ENCODE assay signal across 1 cellular context in the genomic region with DNA sequence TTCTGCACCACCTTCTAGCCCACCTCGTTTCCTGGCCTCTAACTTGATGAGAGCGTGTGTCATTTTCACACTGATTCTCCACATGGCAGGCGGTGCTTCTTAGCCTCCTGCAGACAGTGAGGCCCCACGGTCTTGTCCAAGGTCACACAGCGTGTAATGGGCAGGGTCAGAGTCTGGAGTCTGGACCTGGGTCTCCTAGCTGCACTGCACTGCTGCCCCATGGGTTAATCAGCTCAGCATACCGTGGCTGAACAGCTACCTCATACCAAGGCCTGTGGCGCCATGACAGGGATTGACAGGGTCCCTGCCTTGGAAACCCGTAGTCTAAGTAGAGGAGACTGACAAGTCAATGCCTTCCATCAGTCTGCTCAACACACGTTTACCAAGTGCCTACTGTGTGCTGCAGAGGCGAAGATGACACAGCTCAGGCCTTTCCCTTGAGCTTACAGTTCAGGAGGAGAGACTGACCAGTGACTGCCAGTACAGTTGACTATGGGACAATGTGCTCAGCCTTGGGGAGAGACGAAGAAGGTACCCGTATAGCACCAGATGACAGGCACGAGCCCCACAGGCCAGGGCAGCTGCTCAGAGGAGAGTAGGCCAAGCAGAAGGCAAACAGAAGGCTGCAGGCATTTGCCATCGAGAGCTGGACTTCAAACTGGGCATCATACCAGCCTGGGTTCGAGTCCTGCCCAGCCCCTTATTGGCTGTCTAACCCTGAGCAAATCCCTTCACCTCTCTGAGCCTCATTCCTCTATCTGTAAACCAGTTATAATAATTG.
TF ChIP-seq lines count a peak whose summit lies in the region.

No MANE protein-coding gene starts in this region.

TF ChIP-seq in HepG2, 621 proteins besides CTCF, POLR2A, EP300 and RAD21 (continued from another document and continues in another):
- no peak for TF ChIP-seq ZNF790 (CRISPR knock-in tag; IDR thresholded peaks at IDR 0.05; ENCODE audit: borderline replicate concordance)
- TF ChIP-seq, protein P1, sequence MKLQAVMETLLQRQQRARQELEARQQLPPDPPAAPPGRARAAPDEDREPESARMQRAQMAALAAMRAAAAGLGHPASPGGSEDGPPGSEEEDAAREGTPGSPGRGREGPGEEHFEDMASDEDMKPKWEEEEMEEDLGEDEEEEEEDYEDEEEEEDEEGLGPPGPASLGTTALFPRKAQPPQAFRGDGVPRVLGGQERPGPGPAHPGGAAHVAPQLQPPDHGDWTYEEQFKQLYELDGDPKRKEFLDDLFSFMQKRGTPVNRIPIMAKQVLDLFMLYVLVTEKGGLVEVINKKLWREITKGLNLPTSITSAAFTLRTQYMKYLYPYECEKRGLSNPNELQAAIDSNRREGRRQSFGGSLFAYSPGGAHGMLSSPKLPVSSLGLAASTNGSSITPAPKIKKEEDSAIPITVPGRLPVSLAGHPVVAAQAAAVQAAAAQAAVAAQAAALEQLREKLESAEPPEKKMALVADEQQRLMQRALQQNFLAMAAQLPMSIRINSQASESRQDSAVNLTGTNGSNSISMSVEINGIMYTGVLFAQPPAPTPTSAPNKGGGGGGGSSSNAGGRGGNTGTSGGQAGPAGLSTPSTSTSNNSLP (IDR thresholded peaks at IDR 0.05; ENCODE audit: low read depth, low read length), result no peak
- TF ChIP-seq ZNF143 (CRISPR knock-in tag; IDR thresholded peaks at IDR 0.05), result no peak
- TF ChIP-seq KLF16 (CRISPR knock-in tag; IDR thresholded peaks at IDR 0.05), result no peak
- TF ChIP-seq, protein P2, sequence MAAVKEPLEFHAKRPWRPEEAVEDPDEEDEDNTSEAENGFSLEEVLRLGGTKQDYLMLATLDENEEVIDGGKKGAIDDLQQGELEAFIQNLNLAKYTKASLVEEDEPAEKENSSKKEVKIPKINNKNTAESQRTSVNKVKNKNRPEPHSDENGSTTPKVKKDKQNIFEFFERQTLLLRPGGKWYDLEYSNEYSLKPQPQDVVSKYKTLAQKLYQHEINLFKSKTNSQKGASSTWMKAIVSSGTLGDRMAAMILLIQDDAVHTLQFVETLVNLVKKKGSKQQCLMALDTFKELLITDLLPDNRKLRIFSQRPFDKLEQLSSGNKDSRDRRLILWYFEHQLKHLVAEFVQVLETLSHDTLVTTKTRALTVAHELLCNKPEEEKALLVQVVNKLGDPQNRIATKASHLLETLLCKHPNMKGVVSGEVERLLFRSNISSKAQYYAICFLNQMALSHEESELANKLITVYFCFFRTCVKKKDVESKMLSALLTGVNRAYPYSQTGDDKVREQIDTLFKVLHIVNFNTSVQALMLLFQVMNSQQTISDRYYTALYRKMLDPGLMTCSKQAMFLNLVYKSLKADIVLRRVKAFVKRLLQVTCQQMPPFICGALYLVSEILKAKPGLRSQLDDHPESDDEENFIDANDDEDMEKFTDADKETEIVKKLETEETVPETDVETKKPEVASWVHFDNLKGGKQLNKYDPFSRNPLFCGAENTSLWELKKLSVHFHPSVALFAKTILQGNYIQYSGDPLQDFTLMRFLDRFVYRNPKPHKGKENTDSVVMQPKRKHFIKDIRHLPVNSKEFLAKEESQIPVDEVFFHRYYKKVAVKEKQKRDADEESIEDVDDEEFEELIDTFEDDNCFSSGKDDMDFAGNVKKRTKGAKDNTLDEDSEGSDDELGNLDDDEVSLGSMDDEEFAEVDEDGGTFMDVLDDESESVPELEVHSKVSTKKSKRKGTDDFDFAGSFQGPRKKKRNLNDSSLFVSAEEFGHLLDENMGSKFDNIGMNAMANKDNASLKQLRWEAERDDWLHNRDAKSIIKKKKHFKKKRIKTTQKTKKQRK (IDR thresholded peaks at IDR 0.05; ENCODE audit: low read length), result no peak
- no peak for TF ChIP-seq XRCC5 (optimal IDR thresholded peaks at IDR 0.05; ENCODE audit: low read length)
- no peak for TF ChIP-seq POLR2G (IDR thresholded peaks at IDR 0.05; ENCODE audit: low read depth, low read length)
- TF ChIP-seq, protein P3, sequence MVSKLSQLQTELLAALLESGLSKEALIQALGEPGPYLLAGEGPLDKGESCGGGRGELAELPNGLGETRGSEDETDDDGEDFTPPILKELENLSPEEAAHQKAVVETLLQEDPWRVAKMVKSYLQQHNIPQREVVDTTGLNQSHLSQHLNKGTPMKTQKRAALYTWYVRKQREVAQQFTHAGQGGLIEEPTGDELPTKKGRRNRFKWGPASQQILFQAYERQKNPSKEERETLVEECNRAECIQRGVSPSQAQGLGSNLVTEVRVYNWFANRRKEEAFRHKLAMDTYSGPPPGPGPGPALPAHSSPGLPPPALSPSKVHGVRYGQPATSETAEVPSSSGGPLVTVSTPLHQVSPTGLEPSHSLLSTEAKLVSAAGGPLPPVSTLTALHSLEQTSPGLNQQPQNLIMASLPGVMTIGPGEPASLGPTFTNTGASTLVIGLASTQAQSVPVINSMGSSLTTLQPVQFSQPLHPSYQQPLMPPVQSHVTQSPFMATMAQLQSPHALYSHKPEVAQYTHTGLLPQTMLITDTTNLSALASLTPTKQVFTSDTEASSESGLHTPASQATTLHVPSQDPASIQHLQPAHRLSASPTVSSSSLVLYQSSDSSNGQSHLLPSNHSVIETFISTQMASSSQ (IDR thresholded peaks at IDR 0.05; ENCODE audit: low read depth), result no peak
- TF ChIP-seq, protein P3 (CRISPR knock-in tag; IDR thresholded peaks at IDR 0.05; ENCODE audit: borderline replicate concordance), result no peak
- TF ChIP-seq SOX13 (IDR thresholded peaks at IDR 0.05), result no peak
- peak in 1 of 2 experiments; percentile 25; a peak in 1 of 4 replicates for TF ChIP-seq SOX13 (CRISPR knock-in tag; conservative IDR thresholded peaks at IDR 0.05 in 1 of 2, IDR thresholded peaks at IDR 0.05 in 1 of 2)
- peak; percentile 36; the same call in 1 of the 2 replicates for TF ChIP-seq MED1 (CRISPR knock-in tag; IDR thresholded peaks at IDR 0.05)
- TF ChIP-seq MIER3 (CRISPR knock-in tag; IDR thresholded peaks at IDR 0.05; ENCODE audit: borderline replicate concordance), result no peak
- TF ChIP-seq ZBTB7A (CRISPR knock-in tag; IDR thresholded peaks at IDR 0.05), result peak; percentile 51; the same call in 1 of the 2 replicates
- no peak for TF ChIP-seq HOXA9 (CRISPR knock-in tag; IDR thresholded peaks at IDR 0.05; ENCODE audit: borderline replicate concordance)
- no peak for TF ChIP-seq FIP1L1 (IDR thresholded peaks at IDR 0.05; ENCODE audit: borderline replicate concordance, insufficient read depth, low read depth, low read length)
- no peak for TF ChIP-seq ZFP82 (CRISPR knock-in tag; IDR thresholded peaks at IDR 0.05; ENCODE audit: borderline replicate concordance)
- TF ChIP-seq XBP1 (CRISPR knock-in tag; IDR thresholded peaks at IDR 0.05), result no peak
- TF ChIP-seq ZNF891 (CRISPR knock-in tag; IDR thresholded peaks at IDR 0.05), result no peak
- TF ChIP-seq ZNF816 (CRISPR knock-in tag; IDR thresholded peaks at IDR 0.05; ENCODE audit: borderline replicate concordance), result no peak
- no peak for TF ChIP-seq RELA (CRISPR knock-in tag; IDR thresholded peaks at IDR 0.05)
- TF ChIP-seq NFE2L1 (CRISPR knock-in tag; IDR thresholded peaks at IDR 0.05; ENCODE audit: borderline replicate concordance), result no peak
- TF ChIP-seq TEAD2 (CRISPR knock-in tag; IDR thresholded peaks at IDR 0.05), result no peak
- no peak for TF ChIP-seq SIN3A (IDR thresholded peaks at IDR 0.05; ENCODE audit: borderline replicate concordance, low read depth, low read length)
- no peak for TF ChIP-seq EHMT2 (IDR thresholded peaks at IDR 0.05; ENCODE audit: borderline replicate concordance, low read depth, low read length)
- TF ChIP-seq ZNF274 (CRISPR knock-in tag; IDR thresholded peaks at IDR 0.05), result no peak
- TF ChIP-seq ZNF772 (CRISPR knock-in tag; IDR thresholded peaks at IDR 0.05), result peak; percentile 53; the same call in 1 of the 2 replicates
- no peak for TF ChIP-seq FOSL1 (CRISPR knock-in tag; IDR thresholded peaks at IDR 0.05; ENCODE audit: borderline replicate concordance)
- TF ChIP-seq ZMYM4 (CRISPR knock-in tag; IDR thresholded peaks at IDR 0.05), result peak; percentile 67; the same call in 1 of the 2 replicates
- no peak for TF ChIP-seq NR0B2 (CRISPR knock-in tag; IDR thresholded peaks at IDR 0.05)
- TF ChIP-seq SMC3 (IDR thresholded peaks at IDR 0.05; ENCODE audit: low read length), result no peak
- TF ChIP-seq ZNF784 (CRISPR knock-in tag; IDR thresholded peaks at IDR 0.05; ENCODE audit: borderline replicate concordance), result no peak
- TF ChIP-seq KDM5A (IDR thresholded peaks at IDR 0.05; ENCODE audit: borderline replicate concordance, low read length), result no peak
- no peak for TF ChIP-seq NFIC (IDR thresholded peaks at IDR 0.05; ENCODE audit: low read length)
- 0 out of 2 replicates have a peak, but pooled peaks have one; percentile 36 for TF ChIP-seq MIXL1 (CRISPR knock-in tag; IDR thresholded peaks at IDR 0.05)
- TF ChIP-seq ZNF639 (CRISPR knock-in tag; conservative IDR thresholded peaks at IDR 0.05), result no peak
- no peak; the same call in 1 of the 2 replicates for TF ChIP-seq ARID5B (CRISPR knock-in tag; IDR thresholded peaks at IDR 0.05)
- peak; percentile 54; the same call in 1 of the 2 replicates for TF ChIP-seq HDAC1 (CRISPR knock-in tag; IDR thresholded peaks at IDR 0.05)
- peak; percentile 78 for TF ChIP-seq RARA (CRISPR knock-in tag; IDR thresholded peaks at IDR 0.05)
- no peak for TF ChIP-seq TAF1 (CRISPR knock-in tag; IDR thresholded peaks at IDR 0.05)
- TF ChIP-seq TFAP4 (IDR thresholded peaks at IDR 0.05; ENCODE audit: borderline replicate concordance, low read depth), result no peak
- no peak for TF ChIP-seq ZNF607 (CRISPR knock-in tag; IDR thresholded peaks at IDR 0.05; ENCODE audit: borderline replicate concordance)
- TF ChIP-seq AGO2 (optimal IDR thresholded peaks at IDR 0.05; ENCODE audit: low read depth, low read length), result no peak
- TF ChIP-seq ZNF572 (CRISPR knock-in tag; IDR thresholded peaks at IDR 0.05), result no peak
- no peak for TF ChIP-seq NFYB (CRISPR knock-in tag; IDR thresholded peaks at IDR 0.05)
